Comparison of ENCODE assay signal across 16 cellular contexts in genomic region chr7:64907641-64908326, GRCh38. TPM values are rescaled to one million over a fixed set of nuclear protein-coding genes. Genes with fewer than 3 reads are reported as not detected.
A peak's percentile ranks its signal among the peaks of the same experiment; 100 is the strongest.
DNase-seq lines count a peak whose midpoint lies in the region; ATAC-seq, FAIRE-seq and TF ChIP-seq lines count a peak whose summit lies in the region.
"Had no signal": no experiment of that assay in that cellular context is flagged by ENCODE, and none has a peak within 500 bp of the region (broad histone marks: within the 10 kb centered on the region; RNA-seq: fewer than 3 reads in every experiment).

No MANE protein-coding gene starts in this region.

- CTCF ChIA-PET in SK-N-SH (lab: Yijun Ruan, JAX): interaction anchor here (1.6 kb wide), 1 partner anchor 44 kb away, joined by 3 read pairs; no protein-coding TSS in a partner anchor

- no peak overlapping the region for H3K4me2 ChIP-seq in SK-N-SH
- no peak overlapping the region for H3K4me2 ChIP-seq in OCI-LY1 (ENCODE audit: low read length)

- H3K9ac ChIP-seq in SK-N-SH (no peak overlapping the region), OCI-LY1 (ENCODE audit: low read length) (no peak overlapping the region)

- H3K27me3 ChIP-seq in SK-N-SH (ENCODE audit: insufficient read depth) (no peaks in the 10 kb centered on the region), OCI-LY1 (ENCODE audit: insufficient read depth, low read length) (no peaks in the 10 kb centered on the region), bronchial epithelial cell (ENCODE audit: control insufficient read depth, insufficient read depth, low read length) (no peaks in the 10 kb centered on the region), gastrocnemius medialis (no peaks in the 10 kb centered on the region)

- 59% methylated on average over 5 of the region's 5 CpGs for WGBS in SK-N-SH (ENCODE audit: low lambda C conversion rate)

- DNase-seq in SK-N-SH (peak; percentile 27), bronchial epithelial cell (ENCODE audit: low read depth) (no peak), gastrocnemius medialis (no peak), NCI-H2107 treated with DMSO at 0.1 percent for 48 hours (lab: John Stamatoyannopoulos, UW; ENCODE audit: unreplicated experiment) (no peak), epidermal melanocyte (ENCODE audit: insufficient read length, low spot score) (no peak)
- no peak for DNase-seq in activated CD4-positive, alpha-beta T cell treated with anti-CD3 and anti-CD28 coated beads, Interleukin-2, amount 50 U/mL, for 4 hours
- DNase-seq: activated T-cell treated with anti-CD3 and anti-CD28 coated beads, Interleukin-2, amount 50 U/mL, for 72 hours; aorta; Calu3; kidney glomerular epithelial cell; NCI-H187 treated with DMSO at 0.1 percent for 48 hours; NK-92 treated with Interleukin-12 subunit alpha and Interleukin-12 subunit beta, amount 100 ng/mL, for 24 hours had no signal

- 0 out of 2 replicates have a peak, but pooled peaks have one; percentile 3 for TF ChIP-seq RAD21 in SK-N-SH (IDR thresholded peaks at IDR 0.05; ENCODE audit: low read length)

- H4K20me1 ChIP-seq in SK-N-SH (ENCODE audit: insufficient read depth) (no peaks in the 10 kb centered on the region; the same call in 1 of the 2 replicates), OCI-LY1 (ENCODE audit: insufficient read depth, low read length) (no peaks in the 10 kb centered on the region)

- ATAC-seq in SK-N-SH treated with all-trans-retinoic acid at 6 μM for 48 hours (no peak), gastrocnemius medialis (no peak)
- ATAC-seq: activated CD4-positive, CD25-positive, alpha-beta regulatory T cell treated with anti-CD3 and anti-CD28 coated beads, Interleukin-2, amount 50 U/mL, for 24 hours; activated T-cell treated with anti-CD3 and anti-CD28 coated beads, Interleukin-2, amount 50 U/mL, for 72 hours had no signal

- FAIRE-seq in bronchial epithelial cell (lab: Jason Lieb, UNC): peak; percentile 43

- H3K4me1 ChIP-seq in SK-N-SH (ENCODE audit: control insufficient read depth in 1 of 2, insufficient read depth in 2 of 2, low read depth in 1 of 2, low read length in 1 of 2) (peaks cover 0 to 15% of the 10 kb centered on the region in 2 experiments; a peak in 3 of 4 replicates), OCI-LY1 (ENCODE audit: insufficient read depth, low read length, severe bottlenecking) (peaks cover 46% of the 10 kb centered on the region), gastrocnemius medialis (peaks cover 0 to 36% of the 10 kb centered on the region in 2 donors)

- intact Hi-C loops in gastrocnemius medialis (cut with DNase I; ENCODE audit: low total_unique reads): loop anchor here (10.0 kb wide), 1 partner anchor 113 kb away; the partner anchor contains the start of gene ZNF138

- POLR2A ChIA-PET in SK-N-SH (lab: Yijun Ruan, JAX): no interaction called here

- peak overlapping the region in 1 of 2 experiments; percentile 4; a peak in 1 of 4 replicates for H3K27ac ChIP-seq in SK-N-SH (ENCODE audit: low read depth in 2 of 2, low read length in 1 of 2)
- peak overlapping the region; percentile 18 for H3K27ac ChIP-seq in OCI-LY1 (ENCODE audit: low read depth, low read length, poor library complexity, severe bottlenecking)
- peak overlapping the region in 3 of 4 donors; percentile 1 to 67 (median 57) for H3K27ac ChIP-seq in gastrocnemius medialis

- H3K4me3 ChIP-seq in SK-N-SH (ENCODE audit: low read depth in 2 of 2, low read length in 1 of 2): no peak overlapping the region
- no peak overlapping the region for H3K4me3 ChIP-seq in OCI-LY1 (ENCODE audit: low read depth, low read length, poor library complexity, severe bottlenecking)
- no peak overlapping the region for H3K4me3 ChIP-seq in bronchial epithelial cell (ENCODE audit: low read depth, low read length)
- H3K4me3 ChIP-seq in gastrocnemius medialis: no peak overlapping the region
- H3K4me3 ChIP-seq: skin epidermis had no signal

- TF ChIP-seq EP300 in SK-N-SH (IDR thresholded peaks at IDR 0.05; ENCODE audit: borderline replicate concordance in 1 of 2, low read depth in 1 of 2, low read length in 1 of 2): no peak

- in situ Hi-C loops in gastrocnemius medialis (cut with MboI; ENCODE audit: low sequenced_read_pairs in 4 of 4): loop anchor here in 2 of 4 donors (10.0 to 25.0 kb wide), 3 partner anchors 97 to 595 kb away; partner anchors contain the start of genes ZNF138 (in 2 of the 2), ERV3-1 (in 1 of the 2) and ZNF736 (in 1 of the 2)

- H3F3A ChIP-seq in SK-N-SH (replicated peaks; ENCODE audit: insufficient read depth): no peaks in the 10 kb centered on the region
- H3F3A ChIP-seq in OCI-LY1 (ENCODE audit: insufficient read depth, low read length): no peaks in the 10 kb centered on the region

- no peak for TF ChIP-seq POLR2A in gastrocnemius medialis (IDR thresholded peaks at IDR 0.05)

- no peak for TF ChIP-seq CTCF in SK-N-SH (IDR thresholded peaks at IDR 0.05)
- no peak for TF ChIP-seq CTCF in OCI-LY1 (IDR thresholded peaks at IDR 0.05; ENCODE audit: low read length)
- no peak for TF ChIP-seq CTCF in bronchial epithelial cell (IDR thresholded peaks at IDR 0.05; ENCODE audit: insufficient read depth, low read length, severe bottlenecking)
- no peak for TF ChIP-seq CTCF in gastrocnemius medialis (IDR thresholded peaks at IDR 0.05 in 4 of 5, conservative IDR thresholded peaks at IDR 0.05 in 1 of 5)

- H3K36me3 ChIP-seq in SK-N-SH (replicated peaks in 1 of 2; ENCODE audit: control insufficient read depth in 1 of 2, insufficient read depth in 2 of 2, low read length in 1 of 2): peaks cover 0 to 28% of the 10 kb centered on the region in 2 experiments
- peaks cover 41% of the 10 kb centered on the region for H3K36me3 ChIP-seq in OCI-LY1 (ENCODE audit: insufficient read depth, low read length)
- no peaks in the 10 kb centered on the region for H3K36me3 ChIP-seq in bronchial epithelial cell (ENCODE audit: control insufficient read depth, insufficient read depth, low read length)
- no peaks in the 10 kb centered on the region for H3K36me3 ChIP-seq in gastrocnemius medialis

- H3K9me2 ChIP-seq in SK-N-SH (no peaks in the 10 kb centered on the region), OCI-LY1 (ENCODE audit: low read depth, low read length) (no peaks in the 10 kb centered on the region)

- H3K9me3 ChIP-seq in SK-N-SH: no peaks in the 10 kb centered on the region
- peaks cover 23% of the 10 kb centered on the region for H3K9me3 ChIP-seq in OCI-LY1 (ENCODE audit: low read length)
- no peaks in the 10 kb centered on the region for H3K9me3 ChIP-seq in gastrocnemius medialis

- H3K79me2 ChIP-seq in SK-N-SH (ENCODE audit: insufficient read depth) (peaks cover 97% of the 10 kb centered on the region), OCI-LY1 (ENCODE audit: insufficient read depth, low read length) (peaks cover 89% of the 10 kb centered on the region)

- H2AFZ ChIP-seq in SK-N-SH (ENCODE audit: low read depth) (no peak overlapping the region), OCI-LY1 (ENCODE audit: low read length) (no peak overlapping the region)

TF ChIP-seq in SK-N-SH, 30 proteins besides CTCF, POLR2A, EP300 and RAD21:
- TF ChIP-seq NFIC (IDR thresholded peaks at IDR 0.05; ENCODE audit: borderline replicate concordance): no peak
- TF ChIP-seq PBX3 (IDR thresholded peaks at IDR 0.05): no peak
- no peak for TF ChIP-seq RFX5 (IDR thresholded peaks at IDR 0.05; ENCODE audit: low read length)
- TF ChIP-seq EZH2phosphoT487 (IDR thresholded peaks at IDR 0.05; ENCODE audit: borderline replicate concordance, low read depth): no peak
- no peak for TF ChIP-seq YY1 (IDR thresholded peaks at IDR 0.05; ENCODE audit: low read depth)
- 0 out of 2 replicates have a peak, but pooled peaks have one; percentile 21 for TF ChIP-seq FOXJ3 (CRISPR knock-in tag; IDR thresholded peaks at IDR 0.05)

TF ChIP-seq in SK-N-SH treated with all-trans-retinoic acid at 6 μM for 48 hours, 23 proteins besides CTCF, POLR2A, EP300 and RAD21:
- TF ChIP-seq ZNF565 (CRISPR knock-in tag; conservative IDR thresholded peaks at IDR 0.05; ENCODE audit: low read depth) (no peak), ZFP30 (CRISPR knock-in tag; IDR thresholded peaks at IDR 0.05) (no peak)

RNA-seq across cellular contexts. Expression of gene ZNF273, which starts 4.7 kb away (rescaled TPM):
- 2.3 and 3.0 TPM in 2 replicates for polyA plus RNA-seq in SK-N-SH (2012; rRNA removed)
- 2.8 and 3.1 TPM in 2 replicates for polyA plus RNA-seq in SK-N-SH (2012; cell fraction: cytosol; rRNA removed)
- 1.1 and 2.0 TPM in 2 replicates for polyA plus RNA-seq in SK-N-SH (2012; cell fraction: nucleus; rRNA removed)
- 2.6 and 3.1 TPM in 2 replicates for total RNA-seq in bronchial epithelial cell
- 1 to 10 TPM in 3 of 4 donors, under 1 TPM in 1; 0.29 to 9.3 (median 2.3) TPM for total RNA-seq in gastrocnemius medialis
